ENCODE assay signal across 40 cellular contexts in genomic region chr3:99575683-99576082, GRCh38.
"Had no signal": no experiment of that assay in that cellular context is flagged by ENCODE, and none has a peak within 500 bp of the region (broad histone marks: within the 10 kb centered on the region; RNA-seq: fewer than 3 reads in every experiment).

No MANE protein-coding gene starts in this region.

- FAIRE-seq: astrocyte, bronchial epithelial cell, colon had no signal

- H3K4me1 Mint-ChIP-seq: activated naive CD4-positive, alpha-beta T cell treated with anti-CD3 and anti-CD28 coated beads, Interleukin-2, amount 10 ng/mL, durations not matched to agents 7 days and 5 days; activated naive CD4-positive, alpha-beta T cell treated with anti-CD3 and anti-CD28 coated beads, Interleukin-2, amount 50 U/mL, for 24 hours; activated naive CD8-positive, alpha-beta T cell treated with anti-CD3 and anti-CD28 coated beads for 36 hours; activated naive CD8-positive, alpha-beta T cell treated with anti-CD3 and anti-CD28 coated beads, Interleukin-2, amount 10 ng/mL, durations not matched to agents 7 days and 5 days; activated naive CD8-positive, alpha-beta T cell treated with anti-CD3 and anti-CD28 coated beads, Interleukin-2, amount 50 U/mL, for 24 hours; activated T-helper 17 cell treated with anti-CD3 and anti-CD28 coated beads, Interleukin-2, amount 50 U/mL, for 72 hours; brain; central memory CD8-positive, alpha-beta T cell had no signal

- DNase-seq: activated effector memory CD4-positive, alpha-beta T cell treated with anti-CD3 and anti-CD28 coated beads, Interleukin-2, amount 50 U/mL, for 16 hours; activated effector memory CD4-positive, alpha-beta T cell treated with Interleukin-2 at 50 U/mL for 16 hours; activated gamma-delta T cell; activated gamma-delta T cell treated with Interleukin-2 at 50 U/mL for 16 hours; activated naive CD4-positive, alpha-beta T cell; activated naive CD4-positive, alpha-beta T cell treated with anti-CD3 and anti-CD28 coated beads for 36 hours; activated naive CD4-positive, alpha-beta T cell treated with anti-CD3 and anti-CD28 coated beads, Interleukin-2, amount 10 ng/mL, durations not matched to agents 7 days and 5 days; activated naive CD4-positive, alpha-beta T cell treated with anti-CD3 and anti-CD28 coated beads, Interleukin-2, amount 50 U/mL, for 16 hours; activated naive CD4-positive, alpha-beta T cell treated with Interleukin-2 at 50 U/mL for 16 hours; activated naive CD8-positive, alpha-beta T cell treated with anti-CD3 and anti-CD28 coated beads for 36 hours; activated naive CD8-positive, alpha-beta T cell treated with anti-CD3 and anti-CD28 coated beads, Interleukin-2, amount 10 ng/mL, durations not matched to agents 7 days and 5 days; activated naive CD8-positive, alpha-beta T cell treated with anti-CD3 and anti-CD28 coated beads, Interleukin-2, amount 50 U/mL, for 24 hours; activated T-cell treated with anti-CD3 and anti-CD28 coated beads, Interleukin-2, amount 50 U/mL, for 1 hour; activated T-cell treated with anti-CD3 and anti-CD28 coated beads, Interleukin-2, amount 50 U/mL, for 24 hours; activated T-cell treated with anti-CD3 and anti-CD28 coated beads, Interleukin-2, amount 50 U/mL, for 4 hours; activated T-cell treated with anti-CD3 and anti-CD28 coated beads, Interleukin-2, amount 50 U/mL, for 48 hours; activated T-cell treated with anti-CD3 and anti-CD28 coated beads, Interleukin-2, amount 50 U/mL, for 72 hours; adrenal gland; amniotic stem cell; amygdala; anterior cingulate cortex; aorta; body of pancreas; brain microvascular endothelial cell; central memory CD4-positive, alpha-beta T cell; cerebellar nuclear complex had no signal

- H3K9me3 ChIP-seq: adrenal gland, body of pancreas had no signal

- H3K36me3 ChIP-seq: adrenal gland, ascending aorta, brain microvascular endothelial cell, breast epithelium, cardiac muscle cell had no signal

- H3K4me1 ChIP-seq: adrenal gland, ascending aorta, body of pancreas, breast epithelium had no signal

- H3K27ac ChIP-seq: adrenal gland, ascending aorta, body of pancreas, brain microvascular endothelial cell, breast epithelium, cardiac muscle cell had no signal

- H3K36me3 Mint-ChIP-seq: activated naive CD4-positive, alpha-beta T cell treated with anti-CD3 and anti-CD28 coated beads, Interleukin-2, amount 10 ng/mL, durations not matched to agents 7 days and 5 days; activated naive CD4-positive, alpha-beta T cell treated with anti-CD3 and anti-CD28 coated beads, Interleukin-2, amount 50 U/mL, for 24 hours; activated naive CD4-positive, alpha-beta T cell treated with anti-CD3 and anti-CD28 coated beads, Interleukin-2, amount 50 U/mL, for 72 hours; activated naive CD8-positive, alpha-beta T cell; activated naive CD8-positive, alpha-beta T cell treated with anti-CD3 and anti-CD28 coated beads for 36 hours; activated naive CD8-positive, alpha-beta T cell treated with anti-CD3 and anti-CD28 coated beads, Interleukin-2, amount 10 ng/mL, durations not matched to agents 7 days and 5 days; brain had no signal

- H3K27me3 Mint-ChIP-seq: activated naive CD4-positive, alpha-beta T cell treated with anti-CD3 and anti-CD28 coated beads, Interleukin-2, amount 10 ng/mL, durations not matched to agents 7 days and 5 days; activated naive CD8-positive, alpha-beta T cell treated with anti-CD3 and anti-CD28 coated beads for 36 hours; activated naive CD8-positive, alpha-beta T cell treated with anti-CD3 and anti-CD28 coated beads, Interleukin-2, amount 10 ng/mL, durations not matched to agents 7 days and 5 days; activated naive CD8-positive, alpha-beta T cell treated with anti-CD3 and anti-CD28 coated beads, Interleukin-2, amount 50 U/mL, for 24 hours; activated T-cell treated with anti-CD3 and anti-CD28 coated beads, Interleukin-2, amount 50 U/mL, for 24 hours; central memory CD8-positive, alpha-beta T cell had no signal

- H3K9me3 Mint-ChIP-seq: activated naive CD4-positive, alpha-beta T cell treated with anti-CD3 and anti-CD28 coated beads, Interleukin-2, amount 10 ng/mL, durations not matched to agents 7 days and 5 days; activated naive CD8-positive, alpha-beta T cell treated with anti-CD3 and anti-CD28 coated beads, Interleukin-2, amount 10 ng/mL, durations not matched to agents 7 days and 5 days; activated naive CD8-positive, alpha-beta T cell treated with anti-CD3 and anti-CD28 coated beads, Interleukin-2, amount 50 U/mL, for 24 hours; activated T-cell treated with anti-CD3 and anti-CD28 coated beads, Interleukin-2, amount 50 U/mL, for 24 hours; activated T-helper 1 cell treated with anti-CD3 and anti-CD28 coated beads, Interleukin-12 subunit alpha, Interleukin-12 subunit beta, Interleukin-2, Interleukin-4 antibody, amounts not matched to agents 30 ng/mL and 10 ng/mL and 1 ng/mL, durations not matched to agents 14 hours and 24 hours and 36 hours; activated T-helper 17 cell treated with anti-CD3 and anti-CD28 coated beads, Interleukin-2, amount 50 U/mL, for 72 hours; activated T-helper 2 cell treated with anti-CD3 and anti-CD28 coated beads, Interferon-gamma antibody, Interleukin-2, Interleukin-4, amounts not matched to agents 10 μg/mL and 5 μg/mL and 100 μg/mL, durations not matched to agents 14 hours and 24 hours and 36 hours had no signal

- H3K27ac Mint-ChIP-seq: activated naive CD4-positive, alpha-beta T cell treated with anti-CD3 and anti-CD28 coated beads for 36 hours; activated naive CD4-positive, alpha-beta T cell treated with anti-CD3 and anti-CD28 coated beads, Interleukin-2, amount 10 ng/mL, durations not matched to agents 7 days and 5 days; activated naive CD4-positive, alpha-beta T cell treated with anti-CD3 and anti-CD28 coated beads, Interleukin-2, amount 50 U/mL, for 24 hours; activated naive CD4-positive, alpha-beta T cell treated with anti-CD3 and anti-CD28 coated beads, Interleukin-2, amount 50 U/mL, for 72 hours; activated naive CD8-positive, alpha-beta T cell; activated naive CD8-positive, alpha-beta T cell treated with anti-CD3 and anti-CD28 coated beads for 36 hours; activated naive CD8-positive, alpha-beta T cell treated with anti-CD3 and anti-CD28 coated beads, Interleukin-2, amount 10 ng/mL, durations not matched to agents 7 days and 5 days; activated naive CD8-positive, alpha-beta T cell treated with anti-CD3 and anti-CD28 coated beads, Interleukin-2, amount 50 U/mL, for 24 hours; activated T-cell treated with anti-CD3 and anti-CD28 coated beads, Interleukin-2, amount 50 U/mL, for 24 hours; activated T-cell treated with anti-CD3 and anti-CD28 coated beads, Interleukin-2, amount 50 U/mL, for 72 hours; activated T-helper 1 cell treated with anti-CD3 and anti-CD28 coated beads, Interleukin-12 subunit alpha, Interleukin-12 subunit beta, Interleukin-2, Interleukin-4 antibody, amounts not matched to agents 30 ng/mL and 10 ng/mL and 1 ng/mL, durations not matched to agents 14 hours and 24 hours and 36 hours; activated T-helper 17 cell treated with anti-CD3 and anti-CD28 coated beads, Interleukin-2, amount 50 U/mL, for 72 hours; activated T-helper 2 cell treated with anti-CD3 and anti-CD28 coated beads, Interferon-gamma antibody, Interleukin-2, Interleukin-4, amounts not matched to agents 10 μg/mL and 5 μg/mL and 100 μg/mL, durations not matched to agents 14 hours and 24 hours and 36 hours; brain had no signal

- H3K27me3 ChIP-seq: adrenal gland, ascending aorta, body of pancreas, brain microvascular endothelial cell, breast epithelium, cardiac muscle cell had no signal

- H3K4me3 Mint-ChIP-seq: activated naive CD4-positive, alpha-beta T cell treated with anti-CD3 and anti-CD28 coated beads for 36 hours; activated naive CD4-positive, alpha-beta T cell treated with anti-CD3 and anti-CD28 coated beads, Interleukin-2, amount 10 ng/mL, durations not matched to agents 7 days and 5 days; activated naive CD4-positive, alpha-beta T cell treated with anti-CD3 and anti-CD28 coated beads, Interleukin-2, amount 50 U/mL, for 24 hours; activated naive CD8-positive, alpha-beta T cell; activated naive CD8-positive, alpha-beta T cell treated with anti-CD3 and anti-CD28 coated beads for 36 hours; activated naive CD8-positive, alpha-beta T cell treated with anti-CD3 and anti-CD28 coated beads, Interleukin-2, amount 10 ng/mL, durations not matched to agents 7 days and 5 days; activated naive CD8-positive, alpha-beta T cell treated with anti-CD3 and anti-CD28 coated beads, Interleukin-2, amount 50 U/mL, for 24 hours; activated T-cell treated with anti-CD3 and anti-CD28 coated beads, Interleukin-2, amount 50 U/mL, for 24 hours; activated T-cell treated with anti-CD3 and anti-CD28 coated beads, Interleukin-2, amount 50 U/mL, for 4 hours; activated T-cell treated with anti-CD3 and anti-CD28 coated beads, Interleukin-2, amount 50 U/mL, for 72 hours; activated T-helper 1 cell treated with anti-CD3 and anti-CD28 coated beads, Interleukin-12 subunit alpha, Interleukin-12 subunit beta, Interleukin-2, Interleukin-4 antibody, amounts not matched to agents 30 ng/mL and 10 ng/mL and 1 ng/mL, durations not matched to agents 14 hours and 24 hours and 36 hours; activated T-helper 17 cell treated with anti-CD3 and anti-CD28 coated beads, Interleukin-2, amount 50 U/mL, for 72 hours; brain; central memory CD8-positive, alpha-beta T cell had no signal

- ATAC-seq: activated naive CD4-positive, alpha-beta T cell treated with anti-CD3 and anti-CD28 coated beads, Interleukin-2, amount 50 U/mL, for 72 hours; activated naive CD8-positive, alpha-beta T cell treated with anti-CD3 and anti-CD28 coated beads, Interleukin-2, amount 50 U/mL, for 24 hours; activated T-cell treated with anti-CD3 and anti-CD28 coated beads, Interleukin-2, amount 50 U/mL, for 4 hours; activated T-cell treated with anti-CD3 and anti-CD28 coated beads, Interleukin-2, amount 50 U/mL, for 72 hours; activated T-helper 17 cell treated with anti-CD3 and anti-CD28 coated beads, Interleukin-2, amount 50 U/mL, for 72 hours; body of pancreas had no signal

- H3K4me3 ChIP-seq: adrenal gland, ascending aorta, body of pancreas, breast epithelium, cardiac muscle cell had no signal
